In the genomic region with DNA sequence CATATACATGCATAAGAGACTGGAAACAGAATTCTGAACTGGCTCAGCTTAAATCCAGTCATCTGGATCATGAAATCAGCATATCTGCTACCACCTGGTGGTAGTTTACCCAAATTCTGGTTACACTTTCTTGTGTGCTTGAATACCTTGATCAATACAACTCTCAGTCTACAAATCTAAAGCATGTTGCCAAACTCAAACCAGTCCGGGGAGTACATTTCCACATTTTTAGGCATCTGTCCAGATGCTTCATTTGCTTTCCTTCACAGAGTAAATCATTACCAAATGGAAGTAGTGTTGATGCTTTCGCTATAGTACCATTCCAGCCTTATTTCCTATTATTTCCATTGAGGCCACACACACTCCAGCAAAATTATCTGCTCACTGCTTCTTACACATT, we compare ENCODE assay signal across 10 cellular contexts.
DNase-seq lines count a peak whose midpoint lies in the region; ATAC-seq and TF ChIP-seq lines count a peak whose summit lies in the region.
"Had no signal": no experiment of that assay in that cellular context is flagged by ENCODE, and none has a peak within 500 bp of the region (broad histone marks: within the 10 kb centered on the region; RNA-seq: fewer than 3 reads in every experiment).

No MANE protein-coding gene starts in this region.

- H3K27me3 Mint-ChIP-seq in MCF 10A (ENCODE audit: insufficient read depth, unreplicated experiment) (no peaks in the 10 kb centered on the region), type B pancreatic cell (no peaks in the 10 kb centered on the region)
- no peaks in the 10 kb centered on the region for H3K27me3 Mint-ChIP-seq in activated naive CD4-positive, alpha-beta T cell treated with anti-CD3 and anti-CD28 coated beads, Interleukin-2, amount 10 ng/mL, durations not matched to agents 7 days and 5 days
- H3K27me3 Mint-ChIP-seq: naive B cell had no signal

- no peaks in the 10 kb centered on the region for H3K27me3 ChIP-seq in breast epithelium

- peak; percentile 33 for TF ChIP-seq CTCF in MCF 10A (IDR thresholded peaks at IDR 0.05; ENCODE audit: unreplicated experiment)
- TF ChIP-seq CTCF in breast epithelium (IDR thresholded peaks at IDR 0.05): no peak
- TF ChIP-seq CTCF in type B pancreatic cell (conservative IDR thresholded peaks at IDR 0.05): peak; percentile 65

- H3K27ac ChIP-seq in breast epithelium: no peak overlapping the region

- intact Hi-C loops in MCF 10A (cut with micrococcal nuclease) (loop anchor here (1.0 to 10.0 kb wide), 4 partner anchors 127 to 487 kb away; partner anchors contain the start of gene P2RY1), breast epithelium (cut with DNase I; ENCODE audit: low total_unique reads) (no loop called here)

- peak overlapping the region; percentile 40 for H3K27ac Mint-ChIP-seq in MCF 10A (ENCODE audit: low read depth, unreplicated experiment)
- H3K27ac Mint-ChIP-seq in type B pancreatic cell: no peak overlapping the region
- H3K27ac Mint-ChIP-seq in activated naive CD4-positive, alpha-beta T cell treated with anti-CD3 and anti-CD28 coated beads, Interleukin-2, amount 10 ng/mL, durations not matched to agents 7 days and 5 days: no peak overlapping the region
- H3K27ac Mint-ChIP-seq: naive B cell had no signal

- no peak for TF ChIP-seq POLR2A in breast epithelium (IDR thresholded peaks at IDR 0.05)

- H3K4me3 Mint-ChIP-seq in MCF 10A (ENCODE audit: unreplicated experiment) (no peak overlapping the region), type B pancreatic cell (no peak overlapping the region)
- no peak overlapping the region for H3K4me3 Mint-ChIP-seq in activated naive CD4-positive, alpha-beta T cell treated with anti-CD3 and anti-CD28 coated beads, Interleukin-2, amount 10 ng/mL, durations not matched to agents 7 days and 5 days
- H3K4me3 Mint-ChIP-seq: naive B cell had no signal

- ATAC-seq in esophagus mucosa (peak; percentile 75), HG02870 (IDR thresholded peaks at IDR 0.05; ENCODE audit: unreplicated experiment) (no peak)

- peak; percentile 60 for DNase-seq in MCF 10A (ENCODE audit: unreplicated experiment)
- DNase-seq in breast epithelium (ENCODE audit: low spot score in 2 of 2): no peak
- DNase-seq in NCI-H460 (ENCODE audit: extremely low read depth, low read depth): peak; percentile 14
- DNase-seq in type B pancreatic cell (ENCODE audit: extremely low spot score, unreplicated experiment): no peak
- no peak for DNase-seq in activated naive CD4-positive, alpha-beta T cell treated with anti-CD3 and anti-CD28 coated beads, Interleukin-2, amount 10 ng/mL, durations not matched to agents 7 days and 5 days
- DNase-seq in NCI-H510A treated with DMSO at 0.1 percent for 48 hours (lab: John Stamatoyannopoulos, UW): no peak
- DNase-seq: DND-41, naive B cell had no signal

- CTCF ChIA-PET in MCF 10A (lab: Yijun Ruan, JAX): interaction anchor here (0.6 to 3.5 kb wide), 20 partner anchors 8 to 1015 kb away, joined by 3 to 28 read pairs (median 4); partner anchors contain the start of gene P2RY1
- CTCF ChIA-PET in activated naive CD4-positive, alpha-beta T cell treated with anti-CD3 and anti-CD28 coated beads, Interleukin-2, amount 10 ng/mL, durations not matched to agents 7 days and 5 days (lab: Charles Lee): no interaction called here

- H3K36me3 Mint-ChIP-seq in MCF 10A (ENCODE audit: insufficient read depth, unreplicated experiment) (no peaks in the 10 kb centered on the region), type B pancreatic cell (no peaks in the 10 kb centered on the region)
- no peaks in the 10 kb centered on the region for H3K36me3 Mint-ChIP-seq in activated naive CD4-positive, alpha-beta T cell treated with anti-CD3 and anti-CD28 coated beads, Interleukin-2, amount 10 ng/mL, durations not matched to agents 7 days and 5 days

- no peaks in the 10 kb centered on the region for H3K36me3 ChIP-seq in breast epithelium

- POLR2A ChIA-PET in MCF 10A (lab: Yijun Ruan, JAX): interaction anchor here (1.0 to 2.6 kb wide), 3 partner anchors 10 to 127 kb away, joined by 3 to 9 read pairs (median 3); partner anchors contain the start of gene P2RY1

- no peaks in the 10 kb centered on the region for H3K9me3 Mint-ChIP-seq in MCF 10A (ENCODE audit: unreplicated experiment)
- no peaks in the 10 kb centered on the region for H3K9me3 Mint-ChIP-seq in type B pancreatic cell
- no peaks in the 10 kb centered on the region for H3K9me3 Mint-ChIP-seq in activated naive CD4-positive, alpha-beta T cell treated with anti-CD3 and anti-CD28 coated beads, Interleukin-2, amount 10 ng/mL, durations not matched to agents 7 days and 5 days

- H3K4me1 Mint-ChIP-seq in MCF 10A (ENCODE audit: insufficient read depth, unreplicated experiment) (peaks cover 14% of the 10 kb centered on the region), type B pancreatic cell (ENCODE audit: unreplicated experiment) (no peaks in the 10 kb centered on the region)
- no peaks in the 10 kb centered on the region for H3K4me1 Mint-ChIP-seq in activated naive CD4-positive, alpha-beta T cell treated with anti-CD3 and anti-CD28 coated beads, Interleukin-2, amount 10 ng/mL, durations not matched to agents 7 days and 5 days

- H3K4me3 ChIP-seq in breast epithelium: no peak overlapping the region

- BruUV-seq in MCF 10A (replicated peaks; lab: Mats Ljungman, UMichigan): no TSS peak

- H3K4me1 ChIP-seq in breast epithelium: no peaks in the 10 kb centered on the region

- H3K9me3 ChIP-seq in breast epithelium: no peaks in the 10 kb centered on the region

Comparison
In these comparisons a context has a peak if more than half of its experiments do, and no peak if none do; other contexts are left out.
1. DNase-seq: peak in MCF 10A (single experiment) and NCI-H460 (single experiment); none in breast epithelium (0 of 2), type B pancreatic cell (single experiment), activated naive CD4-positive, alpha-beta T cell treated with anti-CD3 and anti-CD28 coated beads, Interleukin-2, amount 10 ng/mL, durations not matched to agents 7 days and 5 days (single experiment) and NCI-H510A treated with DMSO at 0.1 percent for 48 hours (single experiment).
2. CTCF ChIP-seq: peak in MCF 10A (single experiment) and type B pancreatic cell (single experiment); none in breast epithelium (0 of 3).